17 cellular contexts compared by ENCODE assay signal in the genomic region with DNA sequence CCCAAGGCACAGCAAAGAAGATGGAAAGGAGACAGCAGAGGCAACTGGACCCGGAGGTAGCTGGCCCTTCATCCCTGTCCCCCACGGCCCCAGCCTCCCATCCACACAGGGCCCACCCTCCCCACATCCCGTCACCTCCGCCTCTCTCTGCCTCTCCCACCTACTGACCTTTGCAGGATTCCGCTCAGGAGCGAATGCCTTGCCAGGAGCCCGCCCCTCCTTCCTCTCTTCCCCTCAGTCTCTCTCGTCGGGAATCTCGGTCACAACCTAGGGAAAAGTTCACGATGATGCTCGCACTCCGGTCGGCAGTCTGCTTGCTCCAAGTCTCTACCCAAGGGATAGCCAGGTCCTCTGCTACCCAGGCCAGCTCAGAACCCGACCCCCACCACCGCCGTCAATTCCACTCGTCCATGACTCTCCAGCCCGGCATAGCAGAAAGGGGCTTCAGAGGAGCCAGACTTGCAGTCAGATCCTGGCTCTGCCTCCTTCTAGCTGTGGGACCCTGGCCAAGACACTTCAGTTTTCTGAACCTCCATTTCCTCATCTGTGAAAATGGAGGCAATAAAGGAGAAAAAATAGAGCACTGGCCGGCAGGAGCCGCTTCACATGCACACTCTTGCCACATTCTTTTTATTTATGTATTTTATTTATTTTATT. TPM values are rescaled to one million over a fixed set of nuclear protein-coding genes. Genes with fewer than 3 reads are reported as not detected.
A peak's percentile ranks its signal among the peaks of the same experiment; 100 is the strongest.
DNase-seq lines count a peak whose midpoint lies in the region; TF ChIP-seq lines count a peak whose summit lies in the region.
"Had no signal": no experiment of that assay in that cellular context is flagged by ENCODE, and none has a peak within 500 bp of the region (broad histone marks: within the 10 kb centered on the region; RNA-seq: fewer than 3 reads in every experiment).

No MANE protein-coding gene starts in this region.

- H3K27me3 ChIP-seq in Karpas-422 (ENCODE audit: low read length) (no peaks in the 10 kb centered on the region), sigmoid colon (no peaks in the 10 kb centered on the region), dorsolateral prefrontal cortex (no peaks in the 10 kb centered on the region)
- H3K27me3 ChIP-seq: BLaER1 had no signal

- H3K9me2 ChIP-seq in Karpas-422 (replicated peaks; ENCODE audit: insufficient read depth, low read length): no peaks in the 10 kb centered on the region

- H3K4me1 ChIP-seq in Karpas-422 (ENCODE audit: low read length): peaks cover 8% of the 10 kb centered on the region
- peaks cover 0 to 81% (median 68%) of the 10 kb centered on the region in 4 donors for H3K4me1 ChIP-seq in sigmoid colon

- H3K9me3 ChIP-seq in Karpas-422 (ENCODE audit: low read length) (no peaks in the 10 kb centered on the region), sigmoid colon (no peaks in the 10 kb centered on the region)
- H3K9me3 ChIP-seq: BLaER1, prostate gland had no signal

- BruUV-seq in Calu3 (replicated peaks; lab: Mats Ljungman, UMichigan): no TSS peak

- H3K27ac Mint-ChIP-seq in Calu3 (ENCODE audit: unreplicated experiment): peak overlapping the region; percentile 46
- H3K27ac Mint-ChIP-seq in endothelial cell (ENCODE audit: unreplicated experiment): no peak overlapping the region
- H3K27ac Mint-ChIP-seq in activated naive CD4-positive, alpha-beta T cell treated with anti-CD3 and anti-CD28 coated beads for 36 hours: no peak overlapping the region

- intact Hi-C loops in Calu3 (cut with micrococcal nuclease; ENCODE audit: unreplicated experiment) (no loop called here), sigmoid colon (cut with DNase I) (no loop called here), dorsolateral prefrontal cortex (cut with DNase I) (no loop called here)
- intact Hi-C loops in activated naive CD4-positive, alpha-beta T cell treated with anti-CD3 and anti-CD28 coated beads for 36 hours (cut with micrococcal nuclease): no loop called here

- H3K27ac ChIP-seq in Karpas-422 (ENCODE audit: low read length) (no peak overlapping the region), sigmoid colon (peak overlapping the region; percentile 57 to 100 (median 98)), dorsolateral prefrontal cortex (no peak overlapping the region)
- H3K27ac ChIP-seq: BLaER1, KMS-11, prostate gland, SK-N-MC, VCaP had no signal

- peaks cover 31% of the 10 kb centered on the region for H3K4me1 Mint-ChIP-seq in Calu3 (ENCODE audit: low read depth, unreplicated experiment)
- peaks cover 16% of the 10 kb centered on the region for H3K4me1 Mint-ChIP-seq in endothelial cell (ENCODE audit: unreplicated experiment)
- H3K4me1 Mint-ChIP-seq in activated naive CD4-positive, alpha-beta T cell treated with anti-CD3 and anti-CD28 coated beads for 36 hours (ENCODE audit: low read depth): peaks cover 19% of the 10 kb centered on the region

- no peak for TF ChIP-seq POLR2A in sigmoid colon (IDR thresholded peaks at IDR 0.05)

- H3K4me3 Mint-ChIP-seq in Calu3 (ENCODE audit: low read depth, unreplicated experiment) (no peak overlapping the region), endothelial cell (ENCODE audit: unreplicated experiment) (peak overlapping the region; percentile 43)
- no peak overlapping the region for H3K4me3 Mint-ChIP-seq in activated naive CD4-positive, alpha-beta T cell treated with anti-CD3 and anti-CD28 coated beads for 36 hours

- H3K9me3 Mint-ChIP-seq in Calu3 (ENCODE audit: low read depth, unreplicated experiment) (no peaks in the 10 kb centered on the region), endothelial cell (ENCODE audit: unreplicated experiment) (no peaks in the 10 kb centered on the region)
- no peaks in the 10 kb centered on the region for H3K9me3 Mint-ChIP-seq in activated naive CD4-positive, alpha-beta T cell treated with anti-CD3 and anti-CD28 coated beads for 36 hours

- H3K4me3 ChIP-seq in Karpas-422 (ENCODE audit: low read length) (no peak overlapping the region), sigmoid colon (peak overlapping the region in 2 of 4 donors; percentile 13), dorsolateral prefrontal cortex (no peak overlapping the region)
- H3K4me3 ChIP-seq: BLaER1, prostate gland, SK-N-MC had no signal

- H3K27me3 Mint-ChIP-seq in Calu3 (ENCODE audit: unreplicated experiment) (no peaks in the 10 kb centered on the region), endothelial cell (ENCODE audit: unreplicated experiment) (peaks cover 13% of the 10 kb centered on the region)
- no peaks in the 10 kb centered on the region for H3K27me3 Mint-ChIP-seq in activated naive CD4-positive, alpha-beta T cell treated with anti-CD3 and anti-CD28 coated beads for 36 hours (ENCODE audit: low read depth)

- no peak overlapping the region for H3K9ac ChIP-seq in Karpas-422 (ENCODE audit: low read length)
- H3K9ac ChIP-seq: BLaER1, KMS-11 had no signal

- no peak overlapping the region for H2AFZ ChIP-seq in Karpas-422 (ENCODE audit: low read length)

- H3K36me3 ChIP-seq in Karpas-422 (ENCODE audit: insufficient read depth, low read length) (no peaks in the 10 kb centered on the region), sigmoid colon (peaks cover 38 to 50% (median 48%) of the 10 kb centered on the region in 4 donors)
- H3K36me3 ChIP-seq: BLaER1 had no signal

- no peaks in the 10 kb centered on the region for H3K79me2 ChIP-seq in Karpas-422 (ENCODE audit: low read length)

- TF ChIP-seq EP300 in sigmoid colon (IDR thresholded peaks at IDR 0.05): no peak

- WGBS in sigmoid colon, 2 donors: 72 to 76% methylated on average over 21 of the region's 21 CpGs

- H3K4me2 ChIP-seq in Karpas-422 (ENCODE audit: low read depth, low read length, poor library complexity, severe bottlenecking): no peak overlapping the region
- H3K4me2 ChIP-seq: BLaER1, KMS-11 had no signal

- CTCF ChIA-PET in Calu3 (lab: Charles Lee): no interaction called here
- CTCF ChIA-PET in activated naive CD4-positive, alpha-beta T cell treated with anti-CD3 and anti-CD28 coated beads for 36 hours (lab: Charles Lee): interaction anchor here (0.5 to 1.2 kb wide), 3 partner anchors 32 to 141 kb away, joined by 3 to 4 read pairs (median 3); no protein-coding TSS in a partner anchor

- DNase-seq in Calu3 (no peak), Karpas-422 (peak; percentile 17), endothelial cell (ENCODE audit: low spot score) (no peak), sigmoid colon (peak; percentile 69), foreskin melanocyte (no peak), dorsolateral prefrontal cortex (no peak), AG08395 (ENCODE audit: low spot score) (no peak)
- no peak for DNase-seq in activated naive CD4-positive, alpha-beta T cell treated with anti-CD3 and anti-CD28 coated beads for 36 hours
- DNase-seq: cortex of kidney; mesendoderm; NCI-H187 treated with DMSO at 0.1 percent for 48 hours; stimulated activated CD4-positive, alpha-beta T cell treated with anti-CD3 and anti-CD28 coated beads, Interleukin-2, amount 100 ng/mL, for 24 hours had no signal

- H3K36me3 Mint-ChIP-seq in Calu3 (ENCODE audit: insufficient read depth, unreplicated experiment) (peaks cover 78% of the 10 kb centered on the region), endothelial cell (ENCODE audit: low read depth, unreplicated experiment) (peaks cover 38% of the 10 kb centered on the region)
- peaks cover 10% of the 10 kb centered on the region for H3K36me3 Mint-ChIP-seq in activated naive CD4-positive, alpha-beta T cell treated with anti-CD3 and anti-CD28 coated beads for 36 hours (ENCODE audit: low read depth)

- H4K20me1 ChIP-seq in Karpas-422 (ENCODE audit: insufficient read depth, low read depth, low read length): no peaks in the 10 kb centered on the region
- H4K20me1 ChIP-seq: BLaER1 had no signal

- TF ChIP-seq CTCF in Calu3 (IDR thresholded peaks at IDR 0.05; ENCODE audit: unreplicated experiment) (no peak), endothelial cell (IDR thresholded peaks at IDR 0.05; ENCODE audit: unreplicated experiment) (no peak), sigmoid colon (IDR thresholded peaks at IDR 0.05) (no peak), dorsolateral prefrontal cortex (IDR thresholded peaks at IDR 0.05 in 54 of 56, conservative IDR thresholded peaks at IDR 0.05 in 2 of 56; ENCODE audit: low read depth in 1 of 56, partially characterized antibody in 56 of 56) (no peak)

RNA-seq across cellular contexts. Expression of a gene that starts 10.2 kb away (rescaled TPM):
- 246 and 253 TPM in 2 replicates for total RNA-seq in Calu3 (2022)
- under 0.01 and 0.34 TPM in 2 replicates for total RNA-seq in Karpas-422 (2014; rRNA removed; shearing (Covaris generic); ENCODE audit: low replicate concordance)
- total RNA-seq in endothelial cell (ENCODE audit: unreplicated experiment): 136 TPM
- 1,000 to 10,000 TPM in 2 of 4 donors, 100 to 1,000 TPM in 2; 751 to 1,294 (median 1,065) TPM for total RNA-seq in sigmoid colon
- polyA plus RNA-seq in sigmoid colon: 100 to 1,000 TPM in 1 of 3 donors, 10 to 100 TPM in 2; 82.3 to 141 (median 85.5) TPM
- 100 to 1,000 TPM in 106 of 120 experiments, 10 to 100 TPM in 14; 61.5 to 470 (median 154) TPM for total RNA-seq in dorsolateral prefrontal cortex
- 1 to 10 TPM; 9.2 to 9.4 TPM for total RNA-seq in activated naive CD4-positive, alpha-beta T cell treated with anti-CD3 and anti-CD28 coated beads for 36 hours

RNA-seq across cellular contexts. Expression of a gene that starts 37.3 kb away (rescaled TPM):
- total RNA-seq in Calu3 (2022) (970 and 1,189 TPM in 2 replicates), endothelial cell (ENCODE audit: unreplicated experiment) (1,951 TPM), sigmoid colon (1,000 to 10,000 TPM; 1,344 to 1,788 (median 1,576) TPM), dorsolateral prefrontal cortex (100 to 1,000 TPM; 260 to 479 (median 336) TPM)
- 1,351 and 2,115 TPM in 2 replicates for total RNA-seq in Karpas-422 (2014; rRNA removed; shearing (Covaris generic); ENCODE audit: low replicate concordance)
- polyA plus RNA-seq in sigmoid colon: 1,000 to 10,000 TPM; 1,418 to 2,108 (median 1,957) TPM
- 1,000 to 10,000 TPM; 2,282 to 2,440 TPM for total RNA-seq in activated naive CD4-positive, alpha-beta T cell treated with anti-CD3 and anti-CD28 coated beads for 36 hours

RNA-seq across cellular contexts. Expression of a gene that starts 54.9 kb away (rescaled TPM):
- total RNA-seq in Calu3 (2022) (21.9 and 26.3 TPM in 2 replicates), endothelial cell (ENCODE audit: unreplicated experiment) (21.2 TPM), sigmoid colon (1 to 10 TPM; 5.4 to 7.1 (median 6.2) TPM), dorsolateral prefrontal cortex (10 to 100 TPM; 11.6 to 30.9 (median 19.4) TPM)
- 8.1 and 17.3 TPM in 2 replicates for total RNA-seq in Karpas-422 (2014; rRNA removed; shearing (Covaris generic); ENCODE audit: low replicate concordance)
- 10 to 100 TPM in 1 of 3 donors, 1 to 10 TPM in 2; 5.3 to 16.8 (median 6.0) TPM for polyA plus RNA-seq in sigmoid colon
- total RNA-seq in activated naive CD4-positive, alpha-beta T cell treated with anti-CD3 and anti-CD28 coated beads for 36 hours: 10 to 100 TPM; 38.2 to 42.0 TPM

Comparison
In these comparisons a context has a peak if more than half of its experiments do, and no peak if none do; other contexts are left out.
1. DNase-seq: peak in Karpas-422 (single experiment) and sigmoid colon (single experiment); none in Calu3 (single experiment), endothelial cell (single experiment), foreskin melanocyte (single experiment), dorsolateral prefrontal cortex (0 of 10), activated naive CD4-positive, alpha-beta T cell treated with anti-CD3 and anti-CD28 coated beads for 36 hours (single experiment) and AG08395 (single experiment).
2. H3K27ac ChIP-seq: peak in sigmoid colon (4 of 4); none in Karpas-422 (single experiment) and dorsolateral prefrontal cortex (0 of 59).
3. RNA of a gene that starts 10.2 kb away (total RNA-seq): 751 to 1,294 TPM in sigmoid colon, 246 to 253 TPM in Calu3, 61.5 to 470 TPM in dorsolateral prefrontal cortex and 136 TPM in endothelial cell (single experiment); 9.2 to 9.4 TPM in activated naive CD4-positive, alpha-beta T cell treated with anti-CD3 and anti-CD28 coated beads for 36 hours and under 0.01 to 0.34 TPM in Karpas-422; every median in the first group is over 4 times any median in the second.